Comparison of ENCODE assay signal across 22 cellular contexts in the genomic region with DNA sequence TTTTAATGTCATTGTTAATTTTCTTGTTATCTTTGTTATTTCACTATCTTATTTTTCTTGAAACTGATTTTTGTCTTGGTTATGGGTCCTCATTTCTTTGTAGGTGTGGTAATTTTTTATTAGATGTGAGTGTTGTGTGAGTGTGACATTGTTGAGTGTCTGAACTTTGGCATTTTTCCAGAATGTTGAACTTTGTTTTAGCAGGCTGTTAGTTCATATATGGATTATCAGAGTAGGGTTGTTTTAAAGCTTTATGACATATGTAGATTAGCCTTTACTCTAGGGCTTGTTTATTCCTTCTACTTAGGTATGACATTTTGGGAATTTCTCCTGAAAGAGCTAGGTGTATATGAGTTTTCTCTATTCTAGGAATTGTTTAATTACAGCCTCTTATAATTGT.
"Had no signal": no experiment of that assay in that cellular context is flagged by ENCODE, and none has a peak within 500 bp of the region (broad histone marks: within the 10 kb centered on the region; RNA-seq: fewer than 3 reads in every experiment).

No MANE protein-coding gene starts in this region.

- H3K4me3 Mint-ChIP-seq: activated CD4-positive, alpha-beta T cell treated with anti-CD3 and anti-CD28 coated beads, Interleukin-2, amount 10 ng/mL, durations not matched to agents 24 days and 14 days; dendritic cell treated with granulocyte-macrophage colony-stimulating factor and Interleukin-4, amounts not matched to agents 40 ng/mL and 50 ng/mL, for 4 days; immature natural killer cell; naive thymus-derived CD8-positive, alpha-beta T cell; stimulated activated memory B cell treated with anti-CD40 and anti-IgM and Interleukin-4, amounts not matched to agents 10 μg/mL and 1 μg/mL and 100 μg/mL, for 72 hours; T-helper 1 cell treated with Interleukin-12 subunit alpha and Interleukin-12 subunit beta and Interleukin-4 antibody, amounts not matched to agents 30 μg/mL and 1 μg/mL, for 36 hours had no signal

- H3K36me3 ChIP-seq: adrenal gland, breast epithelium, ovary had no signal

- H3K27ac Mint-ChIP-seq: activated CD4-positive, alpha-beta T cell treated with anti-CD3 and anti-CD28 coated beads, Interleukin-2, amount 10 ng/mL, durations not matched to agents 24 days and 14 days; activated naive CD4-positive, alpha-beta T cell treated with anti-CD3 and anti-CD28 coated beads, Interleukin-2, amount 50 U/mL, for 72 hours; dendritic cell treated with granulocyte-macrophage colony-stimulating factor and Interleukin-4, amounts not matched to agents 40 ng/mL and 50 ng/mL, for 4 days; stimulated activated memory B cell treated with anti-CD40 and anti-IgM and Interleukin-4, amounts not matched to agents 10 μg/mL and 1 μg/mL and 100 μg/mL, for 72 hours; T-helper 1 cell treated with Interleukin-12 subunit alpha and Interleukin-12 subunit beta and Interleukin-4 antibody, amounts not matched to agents 30 μg/mL and 1 μg/mL, for 36 hours had no signal

- H3K27me3 ChIP-seq: adrenal gland, breast epithelium, heart right ventricle, ovary, spleen, upper lobe of right lung had no signal

- H3K27ac ChIP-seq: adrenal gland, breast epithelium, heart right ventricle, ovary, psoas muscle, spleen, thoracic aorta, upper lobe of right lung had no signal

- H3K4me3 ChIP-seq: adrenal gland, breast epithelium, heart right ventricle, ovary, psoas muscle, spleen, thoracic aorta, upper lobe of right lung had no signal

- DNase-seq: activated CD4-positive, alpha-beta T cell treated with anti-CD3 and anti-CD28 coated beads, Interleukin-2, amount 10 ng/mL, durations not matched to agents 24 days and 14 days; activated CD8-positive, alpha-beta memory T cell treated with anti-CD3 and anti-CD28 coated beads, Interleukin-2, amount 50 U/mL, for 4 hours; activated effector memory CD4-positive, alpha-beta T cell treated with anti-CD3 and anti-CD28 coated beads, Interleukin-2, amount 50 U/mL, for 16 hours; activated T-cell treated with anti-CD3 and anti-CD28 coated beads, Interleukin-2, amount 50 U/mL, for 48 hours; adrenal gland; effector CD8-positive, alpha-beta T cell; heart right ventricle; immature natural killer cell; mesenchymal stem cell; naive thymus-derived CD8-positive, alpha-beta T cell; ovary; psoas muscle; spleen; stimulated activated CD4-positive, alpha-beta T cell treated with anti-CD3 and anti-CD28 coated beads, Interleukin-4, amount 100 ng/mL, for 4 hours; upper lobe of right lung had no signal

- H3K4me1 ChIP-seq: adrenal gland, breast epithelium, psoas muscle, upper lobe of right lung had no signal

- H3K9me3 ChIP-seq: adrenal gland, breast epithelium, ovary, thoracic aorta, upper lobe of right lung had no signal

- H3K9me3 Mint-ChIP-seq: dendritic cell treated with granulocyte-macrophage colony-stimulating factor and Interleukin-4, amounts not matched to agents 40 ng/mL and 50 ng/mL, for 4 days had no signal

- FAIRE-seq: astrocyte had no signal

- H3K27me3 Mint-ChIP-seq: activated CD4-positive, alpha-beta T cell treated with anti-CD3 and anti-CD28 coated beads, Interleukin-2, amount 10 ng/mL, durations not matched to agents 24 days and 14 days; dendritic cell treated with granulocyte-macrophage colony-stimulating factor and Interleukin-4, amounts not matched to agents 40 ng/mL and 50 ng/mL, for 4 days; naive thymus-derived CD8-positive, alpha-beta T cell; stimulated activated memory B cell treated with anti-CD40 and anti-IgM and Interleukin-4, amounts not matched to agents 10 μg/mL and 1 μg/mL and 100 μg/mL, for 72 hours had no signal
